In the genomic region with DNA sequence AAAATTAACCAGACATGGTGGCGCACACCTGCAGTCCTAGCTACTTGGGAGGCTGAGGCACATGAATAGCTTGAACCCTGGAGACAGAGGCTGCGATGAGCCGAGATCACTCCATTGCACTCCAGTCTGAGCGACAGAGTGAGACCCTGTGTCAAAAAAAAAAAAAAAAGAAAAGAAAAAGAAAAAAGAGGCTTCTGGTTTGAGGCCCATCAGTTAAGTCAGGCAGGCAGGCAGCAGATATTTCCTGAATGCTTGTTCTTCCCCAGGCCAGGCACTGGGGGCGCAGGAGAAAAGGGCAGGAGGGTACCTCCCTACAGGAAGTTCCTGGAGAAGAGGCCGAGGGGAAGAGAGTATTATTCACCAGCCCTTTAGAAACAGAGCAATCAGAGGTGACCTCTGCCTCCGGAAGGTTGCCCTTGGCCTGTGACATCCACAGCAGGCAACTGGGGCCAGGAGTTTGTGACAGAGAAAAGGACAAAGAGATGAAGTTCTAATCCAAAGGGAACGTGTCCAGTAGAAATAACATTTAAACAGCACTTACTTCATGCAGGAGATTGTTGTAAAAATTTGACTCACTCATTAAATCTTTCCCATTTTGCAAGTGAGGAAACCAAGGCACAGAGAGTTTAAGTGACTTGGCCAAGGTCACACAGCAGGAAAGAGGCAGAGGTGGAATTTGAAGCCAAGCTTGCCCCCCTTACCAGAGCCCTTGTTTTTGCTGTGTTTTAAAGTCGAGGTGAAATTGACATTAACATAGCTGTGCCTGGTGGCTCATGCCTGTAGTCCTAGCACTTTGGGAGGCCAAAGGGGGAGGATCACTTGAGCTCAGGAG, we compare ENCODE assay signal across 6 cellular contexts. TPM values are rescaled to one million over a fixed set of nuclear protein-coding genes. Genes with fewer than 3 reads are reported as not detected.
A peak's percentile ranks its signal among the peaks of the same experiment; 100 is the strongest.
DNase-seq lines count a peak whose midpoint lies in the region; ATAC-seq, FAIRE-seq and TF ChIP-seq lines count a peak whose summit lies in the region.

No MANE protein-coding gene starts in this region.

- H3K4me1 ChIP-seq in left ventricle myocardium inferior = peaks cover 11% of the 10 kb centered on the region

- H3K27ac ChIP-seq in left ventricle myocardium inferior (replicated peaks) = peak overlapping the region; percentile 67

- peaks cover 5% of the 10 kb centered on the region for H3K27me3 ChIP-seq in left ventricle myocardium inferior (ENCODE audit: low read depth)

- TF ChIP-seq CTCF in left ventricle myocardium inferior (IDR thresholded peaks at IDR 0.05; ENCODE audit: borderline replicate concordance) = peak; percentile 57

- H3K4me3 ChIP-seq in left ventricle myocardium inferior = no peak overlapping the region

- intact Hi-C loops in left ventricle myocardium inferior (cut with micrococcal nuclease) = no loop called here

- no peaks in the 10 kb centered on the region for H3K36me3 ChIP-seq in left ventricle myocardium inferior

- no peak for TF ChIP-seq POLR2A in H54 (IDR thresholded peaks at IDR 0.05; ENCODE audit: low read depth, low read length)
- TF ChIP-seq POLR2A in GM18505 (IDR thresholded peaks at IDR 0.05; ENCODE audit: borderline replicate concordance, extremely low read depth, insufficient read depth, insufficient read length) = no peak

- no peak for ATAC-seq in GM18505 (IDR thresholded peaks at IDR 0.05; ENCODE audit: unreplicated experiment)
- no peak for ATAC-seq in HG02852 (IDR thresholded peaks at IDR 0.05; ENCODE audit: unreplicated experiment)

- FAIRE-seq in H54 (lab: Jason Lieb, UNC) = peak; percentile 23

- H3K9me3 ChIP-seq in left ventricle myocardium inferior (replicated peaks) = no peaks in the 10 kb centered on the region

- DNase-seq in H54 (ENCODE audit: insufficient read length, low spot score) (peak; percentile 63), RPMI7951 (ENCODE audit: low read depth) (peak; percentile 63), left ventricle myocardium inferior (peak; percentile 39), cortex of kidney (lab: John Stamatoyannopoulos, UW) (no peak)

RNA-seq across cellular contexts. Expression of a gene that starts 4.3 kb away (rescaled TPM):
- total RNA-seq in RPMI7951 (2014; rRNA removed; shearing (Covaris generic)) = not detected in 2 replicates
- total RNA-seq in left ventricle myocardium inferior = not detected

RNA-seq across cellular contexts. Expression of a gene that starts 7.9 kb away (rescaled TPM):
- 2.3 TPM in 2 replicates for total RNA-seq in RPMI7951 (2014; rRNA removed; shearing (Covaris generic))
- 4.0 TPM for total RNA-seq in left ventricle myocardium inferior

RNA-seq across cellular contexts. Expression of a gene that starts 17.5 kb away (rescaled TPM):
- 1.7 and 2.1 TPM in 2 replicates for total RNA-seq in RPMI7951 (2014; rRNA removed; shearing (Covaris generic))
- 15.2 TPM for total RNA-seq in left ventricle myocardium inferior

RNA-seq across cellular contexts. Expression of a gene that starts 38.3 kb away (rescaled TPM):
- under 0.01 TPM in 2 replicates for total RNA-seq in RPMI7951 (2014; rRNA removed; shearing (Covaris generic))
- 0.38 TPM for total RNA-seq in left ventricle myocardium inferior

RNA-seq across cellular contexts. Expression of a gene that starts 49.0 kb away (rescaled TPM):
- total RNA-seq in RPMI7951 (2014; rRNA removed; shearing (Covaris generic)) = 4.1 and 6.7 TPM in 2 replicates
- total RNA-seq in left ventricle myocardium inferior = 8.1 TPM
